Comparison of ENCODE assay signal across 10 cellular contexts in the genomic region with DNA sequence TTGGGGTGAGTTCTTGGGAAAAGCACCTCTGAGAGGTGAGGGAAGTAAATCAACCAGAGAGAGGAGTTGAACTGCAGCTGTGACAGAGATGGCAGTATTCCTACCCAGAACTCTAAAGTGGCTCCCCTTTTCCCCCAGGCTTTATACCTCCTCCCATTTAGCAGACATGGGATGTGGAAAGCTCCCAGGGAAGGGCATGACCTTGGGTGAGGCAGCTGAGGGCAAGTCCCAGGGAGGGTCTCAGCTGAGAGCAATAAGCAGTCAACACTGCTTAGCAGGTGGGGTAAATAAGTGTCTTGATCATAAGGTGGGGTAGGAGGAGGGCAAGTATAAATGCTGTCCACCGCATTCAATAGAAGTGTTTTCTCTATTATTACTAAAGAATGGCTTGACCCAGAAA.
DNase-seq lines count a peak whose midpoint lies in the region; ATAC-seq and TF ChIP-seq lines count a peak whose summit lies in the region.
"Had no signal": no experiment of that assay in that cellular context is flagged by ENCODE, and none has a peak within 500 bp of the region (broad histone marks: within the 10 kb centered on the region; RNA-seq: fewer than 3 reads in every experiment).

No MANE protein-coding gene starts in this region.

- H2AFZ ChIP-seq in ACC112 (ENCODE audit: low read length, unreplicated experiment): peak overlapping the region; percentile 10

- no peak for TF ChIP-seq CTCF in left ventricle myocardium inferior (IDR thresholded peaks at IDR 0.05; ENCODE audit: borderline replicate concordance)
- TF ChIP-seq CTCF in prostate gland (IDR thresholded peaks at IDR 0.05): no peak

- no peak for DNase-seq in left ventricle myocardium inferior
- DNase-seq in prostate gland (ENCODE audit: low spot score): no peak
- DNase-seq in SKM-1 treated with dmso at 0.1 percent for 144 hours (lab: John Stamatoyannopoulos, UW; ENCODE audit: unreplicated experiment): no peak
- no peak for DNase-seq in NCI-H510A treated with DMSO at 0.1 percent for 48 hours (lab: John Stamatoyannopoulos, UW)
- no peak for DNase-seq in GF-D8 (lab: John Stamatoyannopoulos, UW)
- DNase-seq: activated naive CD8-positive, alpha-beta T cell treated with anti-CD3 and anti-CD28 coated beads, Interleukin-2, amount 10 ng/mL, durations not matched to agents 7 days and 5 days; effector CD8-positive, alpha-beta T cell had no signal

- no peak for TF ChIP-seq POLR2A in prostate gland (IDR thresholded peaks at IDR 0.05)

- WGBS in prostate gland: 78% methylated on average over 1 of the region's 1 CpG

- H3K4me3 ChIP-seq in ACC112 (ENCODE audit: low read depth, low read length) (no peak overlapping the region; the same call in 1 of the 2 replicates), left ventricle myocardium inferior (no peak overlapping the region), prostate gland (no peak overlapping the region)

- H3K27ac ChIP-seq in ACC112 (ENCODE audit: low read depth, low read length) (no peak overlapping the region), angular gyrus (ENCODE audit: low read depth, low read length) (peak overlapping the region; percentile 98), left ventricle myocardium inferior (replicated peaks) (peak overlapping the region; percentile 84), prostate gland (peak overlapping the region; percentile 36 to 39)

- no peaks in the 10 kb centered on the region for H3K27me3 ChIP-seq in ACC112 (ENCODE audit: insufficient read depth, low read length)
- H3K27me3 ChIP-seq in left ventricle myocardium inferior (ENCODE audit: low read depth): no peaks in the 10 kb centered on the region
- H3K27me3 ChIP-seq in prostate gland (replicated peaks; ENCODE audit: insufficient read depth): no peaks in the 10 kb centered on the region

- peaks cover 31% of the 10 kb centered on the region for H3K4me1 ChIP-seq in ACC112 (ENCODE audit: control insufficient read depth, insufficient read depth, low read length, unreplicated experiment)
- H3K4me1 ChIP-seq in left ventricle myocardium inferior: peaks cover 81% of the 10 kb centered on the region
- H3K4me1 ChIP-seq in prostate gland (replicated peaks): peaks cover 5% of the 10 kb centered on the region

- H3K79me2 ChIP-seq in ACC112 (ENCODE audit: control insufficient read depth, insufficient read depth, low read length, unreplicated experiment): no peaks in the 10 kb centered on the region

- H3K9me3 ChIP-seq in left ventricle myocardium inferior (replicated peaks) (no peaks in the 10 kb centered on the region), prostate gland (no peaks in the 10 kb centered on the region)

- H3K36me3 ChIP-seq in ACC112 (ENCODE audit: insufficient read depth, low read length) (no peaks in the 10 kb centered on the region), left ventricle myocardium inferior (no peaks in the 10 kb centered on the region), prostate gland (no peaks in the 10 kb centered on the region)

- no peak for ATAC-seq in HG03457 (IDR thresholded peaks at IDR 0.05; ENCODE audit: unreplicated experiment)

- intact Hi-C loops in left ventricle myocardium inferior (cut with micrococcal nuclease): loop anchor here (10.0 kb wide), 1 partner anchor 387 kb away; no protein-coding TSS in a partner anchor
- intact Hi-C loops in prostate gland (cut with DNase I): loop anchor here (5.0 to 10.0 kb wide), 2 partner anchors 40 to 967 kb away; no protein-coding TSS in a partner anchor
